Comparison of ENCODE assay signal across 28 cellular contexts in the genomic region with DNA sequence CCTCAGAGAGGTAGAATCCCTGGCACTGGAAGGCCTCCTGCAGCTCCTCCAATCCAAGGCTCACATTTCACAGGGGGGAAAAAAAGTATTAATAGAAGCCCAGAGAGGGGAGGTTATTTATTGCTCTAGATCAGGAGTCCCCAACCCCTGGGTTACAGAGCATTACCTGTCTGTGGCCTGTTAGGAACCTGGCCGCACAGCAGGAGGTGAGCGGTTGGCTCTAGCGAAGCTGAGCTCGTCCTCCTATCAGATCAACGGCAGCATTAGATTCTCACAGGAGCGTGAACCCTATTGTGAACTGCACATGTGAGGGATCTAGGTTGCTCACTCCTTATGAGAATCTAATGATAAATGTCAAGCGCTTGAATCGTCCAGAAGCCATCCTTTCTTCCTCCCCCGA.
"Had no signal": no experiment of that assay in that cellular context is flagged by ENCODE, and none has a peak within 500 bp of the region (broad histone marks: within the 10 kb centered on the region; RNA-seq: fewer than 3 reads in every experiment).

No MANE protein-coding gene starts in this region.

- H3K27ac ChIP-seq: neural progenitor cell, ovary, parathyroid adenoma, psoas muscle, right lobe of liver, sigmoid colon, suprapubic skin, testis, tibial artery, transverse colon, upper lobe of right lung, uterus had no signal

- H3K36me3 Mint-ChIP-seq: natural killer cell; neural progenitor cell; stimulated activated memory B cell treated with anti-CD40 and anti-IgM and Interleukin-4, amounts not matched to agents 10 μg/mL and 1 μg/mL and 100 μg/mL, for 72 hours had no signal

- H3K4me1 Mint-ChIP-seq: natural killer cell; stimulated activated memory B cell treated with anti-CD40 and anti-IgM and Interleukin-4, amounts not matched to agents 10 μg/mL and 1 μg/mL and 100 μg/mL, for 72 hours had no signal

- H3K9ac ChIP-seq: neural progenitor cell, parathyroid adenoma had no signal

- H3K79me2 ChIP-seq: parathyroid adenoma had no signal

- H3K4me3 Mint-ChIP-seq: natural killer cell; nephron; neural progenitor cell; stimulated activated memory B cell treated with anti-CD40 and anti-IgM and Interleukin-4, amounts not matched to agents 10 μg/mL and 1 μg/mL and 100 μg/mL, for 72 hours; stimulated activated naive CD8-positive, alpha-beta T cell treated with anti-CD3 and anti-CD28 coated beads, Interleukin-15, amount 100 ng/mL, for 72 hours; type B pancreatic cell had no signal

- H3K27ac Mint-ChIP-seq: natural killer cell; nephron; neural progenitor cell; stimulated activated memory B cell treated with anti-CD40 and anti-IgM and Interleukin-4, amounts not matched to agents 10 μg/mL and 1 μg/mL and 100 μg/mL, for 72 hours; stimulated activated naive CD8-positive, alpha-beta T cell treated with anti-CD3 and anti-CD28 coated beads, Interleukin-15, amount 100 ng/mL, for 72 hours; type B pancreatic cell had no signal

- H3K9me3 Mint-ChIP-seq: natural killer cell; nephron; stimulated activated memory B cell treated with anti-CD40 and anti-IgM and Interleukin-4, amounts not matched to agents 10 μg/mL and 1 μg/mL and 100 μg/mL, for 72 hours; stimulated activated naive CD8-positive, alpha-beta T cell treated with anti-CD3 and anti-CD28 coated beads, Interleukin-15, amount 100 ng/mL, for 72 hours had no signal

- H3K4me2 ChIP-seq: neural progenitor cell had no signal

- H2AFZ ChIP-seq: neural progenitor cell, parathyroid adenoma had no signal

- H3K4me3 ChIP-seq: neural progenitor cell, ovary, psoas muscle, right lobe of liver, sigmoid colon, suprapubic skin, testis, tibial artery, transverse colon, upper lobe of right lung, uterus had no signal

- H3K9me3 ChIP-seq: ovary, psoas muscle, right lobe of liver, sigmoid colon, suprapubic skin, testis, tibial artery, transverse colon, upper lobe of right lung, uterus had no signal

- H3K36me3 ChIP-seq: neural progenitor cell, ovary, right lobe of liver, sigmoid colon, suprapubic skin, tibial artery, transverse colon, upper lobe of right lung, uterus had no signal

- ATAC-seq: natural killer cell; psoas muscle; right cardiac atrium; right lobe of liver; stimulated activated memory B cell treated with anti-CD40 and anti-IgM and Interleukin-4, amounts not matched to agents 10 μg/mL and 1 μg/mL and 100 μg/mL, for 72 hours; stimulated activated naive CD8-positive, alpha-beta T cell treated with anti-CD3 and anti-CD28 coated beads, Interleukin-15, amount 100 ng/mL, for 72 hours; stimulated activated naive CD8-positive, alpha-beta T cell treated with anti-CD3 and anti-CD28 coated beads, Interleukin-15, Interleukin-2, amounts not matched to agents 100 U/mL and 50 U/mL, for 24 hours; upper lobe of right lung had no signal

- H3K4me1 ChIP-seq: neural progenitor cell, parathyroid adenoma, psoas muscle, testis, tibial artery, transverse colon, upper lobe of right lung, uterus had no signal

- H3K27me3 ChIP-seq: neural progenitor cell, ovary, right lobe of liver, sigmoid colon, suprapubic skin, testis, upper lobe of right lung, uterus had no signal

- FAIRE-seq: small intestine had no signal

- DNase-seq: natural killer cell; occipital lobe; ovary; posterior cingulate gyrus; psoas muscle; right lobe of liver; sigmoid colon; small intestine; stimulated activated CD4-positive, alpha-beta T cell treated with anti-CD3 and anti-CD28 coated beads, Interleukin-1b, Interleukin-23, amount 100 ng/mL, for 48 hours; stimulated activated CD4-positive, alpha-beta T cell treated with anti-CD3 and anti-CD28 coated beads, Interleukin-4, amount 100 ng/mL, for 1 hour; stimulated activated CD4-positive, alpha-beta T cell treated with anti-CD3 and anti-CD28 coated beads, Interleukin-4, amount 100 ng/mL, for 4 hours; stimulated activated CD8-positive, alpha-beta memory T cell treated with anti-CD3 and anti-CD28 coated beads, Interleukin-4, amount 100 ng/mL, for 48 hours; stimulated activated naive CD4-positive, alpha-beta T cell; stimulated activated naive CD8-positive, alpha-beta T cell treated with anti-CD3 and anti-CD28 coated beads, Interleukin-15, amount 100 ng/mL, for 72 hours; stimulated activated naive CD8-positive, alpha-beta T cell treated with anti-CD3 and anti-CD28 coated beads, Interleukin-15, Interleukin-2, amounts not matched to agents 100 U/mL and 50 U/mL, for 24 hours; substantia nigra; testis; tibial artery; transverse colon; upper lobe of right lung; uterus had no signal
